ENCODE assay signal across 10 cellular contexts in genomic region chrX:86002076-86002896, GRCh38. TPM values are rescaled to one million over a fixed set of nuclear protein-coding genes. Genes with fewer than 3 reads are reported as not detected.
A peak's percentile ranks its signal among the peaks of the same experiment; 100 is the strongest.
DNase-seq lines count a peak whose midpoint lies in the region; ATAC-seq and TF ChIP-seq lines count a peak whose summit lies in the region.
"Had no signal": no experiment of that assay in that cellular context is flagged by ENCODE, and none has a peak within 500 bp of the region (broad histone marks: within the 10 kb centered on the region; RNA-seq: fewer than 3 reads in every experiment).

No MANE protein-coding gene starts in this region.

- H3K9me3 Mint-ChIP-seq in osteocyte (ENCODE audit: unreplicated experiment) = no peaks in the 10 kb centered on the region
- H3K9me3 Mint-ChIP-seq: IgD-negative memory B cell had no signal

- peaks cover 44% of the 10 kb centered on the region for H3K79me2 ChIP-seq in mammary epithelial cell (ENCODE audit: insufficient read depth, low read length)

- H3K27me3 ChIP-seq in mammary epithelial cell (ENCODE audit: insufficient read depth, low read length) = no peaks in the 10 kb centered on the region

- BruUV-seq in mammary epithelial cell (replicated peaks; lab: Mats Ljungman, UMichigan) = no TSS peak

- H3K4me3 Mint-ChIP-seq in osteocyte (ENCODE audit: unreplicated experiment) = no peak overlapping the region

- H3K36me3 Mint-ChIP-seq in osteocyte (ENCODE audit: unreplicated experiment) = peaks cover 11% of the 10 kb centered on the region
- H3K36me3 Mint-ChIP-seq: IgD-negative memory B cell had no signal

- no peak for ATAC-seq in HG03460 (IDR thresholded peaks at IDR 0.05; ENCODE audit: unreplicated experiment)

- dilution Hi-C loops in mammary epithelial cell (cut with HindIII; ENCODE audit: low sequenced_read_pairs) = no loop called here

- CTCF ChIA-PET in mammary epithelial cell (lab: Charles Lee; ENCODE audit: low non-redundant PET) = no interaction called here

- TF ChIP-seq CTCF in NB4 (IDR thresholded peaks at IDR 0.05; ENCODE audit: low read depth, low read length) = no peak
- no peak for TF ChIP-seq CTCF in mammary epithelial cell (conservative IDR thresholded peaks at IDR 0.05 in 1 of 2, IDR thresholded peaks at IDR 0.05 in 1 of 2; ENCODE audit: extremely low read depth in 1 of 2, insufficient read depth in 1 of 2, low read depth in 1 of 2, low read length in 2 of 2)
- TF ChIP-seq CTCF in osteocyte (IDR thresholded peaks at IDR 0.05) = no peak

- no peaks in the 10 kb centered on the region for H3K27me3 Mint-ChIP-seq in osteocyte (ENCODE audit: unreplicated experiment)
- H3K27me3 Mint-ChIP-seq: IgD-negative memory B cell had no signal

- 60% methylated on average over 10 of the region's 12 CpGs for WGBS in mammary epithelial cell (ENCODE audit: low coverage, missing lambda C conversion rate)

- H3K4me2 ChIP-seq in mammary epithelial cell (ENCODE audit: insufficient read depth, low read depth, low read length) = no peak overlapping the region

- H3K9ac ChIP-seq in mammary epithelial cell (ENCODE audit: insufficient read depth, low read length) = no peak overlapping the region
- H3K9ac ChIP-seq: parathyroid adenoma had no signal

- H3K4me1 Mint-ChIP-seq in osteocyte (ENCODE audit: unreplicated experiment) = peaks cover 31% of the 10 kb centered on the region

- H3K27ac ChIP-seq in mammary epithelial cell (ENCODE audit: insufficient read depth, low read depth, low read length) = no peak overlapping the region
- H3K27ac ChIP-seq: parathyroid adenoma had no signal

- intact Hi-C loops in mammary epithelial cell (cut with micrococcal nuclease) = loop anchor here (1.0 kb wide), 1 partner anchor 43 kb away; no protein-coding TSS in a partner anchor

- H3K9me3 ChIP-seq in mammary epithelial cell (replicated peaks; ENCODE audit: insufficient read depth, low read length) = no peaks in the 10 kb centered on the region

- no peaks in the 10 kb centered on the region for H3K4me1 ChIP-seq in mammary epithelial cell (ENCODE audit: insufficient read depth, low read length)
- H3K4me1 ChIP-seq: parathyroid adenoma had no signal

- H2AFZ ChIP-seq in mammary epithelial cell (ENCODE audit: low read depth, low read length) = no peak overlapping the region
- H2AFZ ChIP-seq: parathyroid adenoma had no signal

- TF ChIP-seq POLR2A in NB4 (IDR thresholded peaks at IDR 0.05; ENCODE audit: extremely low read depth, insufficient read length) = no peak

- no peak overlapping the region for H3K4me3 ChIP-seq in NB4 (ENCODE audit: low read depth, low read length)
- H3K4me3 ChIP-seq in mammary epithelial cell (replicated peaks in 1 of 3; ENCODE audit: insufficient read depth in 1 of 3, low read depth in 2 of 3, low read length in 3 of 3) = no peak overlapping the region

- in situ Hi-C loops in mammary epithelial cell (cut with MboI; ENCODE audit: low sequenced_read_pairs in 2 of 2) = no loop called here

- H4K20me1 ChIP-seq in mammary epithelial cell (ENCODE audit: insufficient read depth, low read length) = no peaks in the 10 kb centered on the region

- peak; percentile 5 for DNase-seq in NCI-H2196 (lab: John Stamatoyannopoulos, UW; ENCODE audit: unreplicated experiment)
- DNase-seq in NCI-H2196 treated with DMSO at 0.1 percent for 48 hours (lab: John Stamatoyannopoulos, UW; ENCODE audit: unreplicated experiment) = no peak
- DNase-seq in NB4 (ENCODE audit: low read depth) = peak; percentile 15
- peak; percentile 62 for DNase-seq in mammary epithelial cell
- no peak for DNase-seq in osteocyte (ENCODE audit: extremely low spot score, unreplicated experiment)
- DNase-seq in NCI-H187 treated with DMSO at 0.1 percent for 48 hours (lab: John Stamatoyannopoulos, UW) = no peak
- DNase-seq in NCI-H1930 (lab: John Stamatoyannopoulos, UW) = no peak

- no peaks in the 10 kb centered on the region for H3K36me3 ChIP-seq in mammary epithelial cell (ENCODE audit: insufficient read depth, low read length)

- H3K27ac Mint-ChIP-seq in osteocyte (ENCODE audit: unreplicated experiment) = peak overlapping the region; percentile 66

RNA-seq across cellular contexts. Expression of gene CHM, which starts 45.1 kb away (rescaled TPM):
- 10 to 100 TPM; 21.8 to 29.6 TPM for total RNA-seq in mammary epithelial cell
- 11.1 TPM for polyA plus RNA-seq in mammary epithelial cell
- polyA minus RNA-seq in mammary epithelial cell = 12.7 TPM
- 62.1 and 62.2 TPM in 2 replicates for total RNA-seq in osteocyte

Comparison
In these comparisons a context has a peak if more than half of its experiments do, and no peak if none do; other contexts are left out.
1. DNase-seq: peak in NCI-H2196 (single experiment), NB4 (single experiment) and mammary epithelial cell (single experiment); none in NCI-H2196 treated with DMSO at 0.1 percent for 48 hours (single experiment), osteocyte (single experiment), NCI-H187 treated with DMSO at 0.1 percent for 48 hours (single experiment) and NCI-H1930 (0 of 2).